Comparison of ENCODE assay signal across 16 cellular contexts in the genomic region with DNA sequence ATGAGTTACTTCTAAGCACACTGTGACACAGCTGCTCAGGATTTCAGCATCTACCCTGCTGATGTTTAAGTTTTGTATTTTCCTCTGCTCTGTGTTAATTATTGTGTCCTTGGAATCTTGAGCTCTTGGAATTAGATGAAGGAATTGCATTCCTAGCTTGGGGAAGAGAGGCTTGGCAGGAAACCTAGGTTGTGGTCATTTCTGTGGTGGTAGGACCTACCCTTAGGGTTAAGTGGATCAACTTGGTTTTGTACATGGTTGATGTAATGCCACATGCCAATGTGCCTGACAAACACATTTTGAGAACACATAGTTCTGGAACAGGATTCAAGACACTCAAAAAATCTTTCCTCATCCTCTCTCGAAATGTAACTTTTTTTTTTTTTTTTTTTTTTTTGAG.
"Had no signal": no experiment of that assay in that cellular context is flagged by ENCODE, and none has a peak within 500 bp of the region (broad histone marks: within the 10 kb centered on the region; RNA-seq: fewer than 3 reads in every experiment).

No MANE protein-coding gene starts in this region.

- ATAC-seq: activated T-cell treated with anti-CD3 and anti-CD28 coated beads, Interleukin-2, amount 50 U/mL, for 72 hours; body of pancreas; left cardiac atrium had no signal

- H3K4me1 Mint-ChIP-seq: activated naive CD4-positive, alpha-beta T cell treated with anti-CD3 and anti-CD28 coated beads, Interleukin-2, amount 50 U/mL, for 24 hours had no signal

- H3K9me3 Mint-ChIP-seq: activated naive CD4-positive, alpha-beta T cell treated with anti-CD3 and anti-CD28 coated beads, Interleukin-2, amount 50 U/mL, for 24 hours had no signal

- H3K36me3 Mint-ChIP-seq: activated naive CD4-positive, alpha-beta T cell treated with anti-CD3 and anti-CD28 coated beads, Interleukin-2, amount 50 U/mL, for 24 hours had no signal

- H3K27me3 ChIP-seq: body of pancreas, colonic mucosa, thyroid gland had no signal

- H3K27ac Mint-ChIP-seq: activated naive CD4-positive, alpha-beta T cell treated with anti-CD3 and anti-CD28 coated beads, Interleukin-2, amount 50 U/mL, for 24 hours; activated T-cell treated with anti-CD3 and anti-CD28 coated beads, Interleukin-2, amount 50 U/mL, for 72 hours; nephron progenitor cell had no signal

- H3K27ac ChIP-seq: body of pancreas, colonic mucosa, thyroid gland had no signal

- H3K4me3 ChIP-seq: body of pancreas, colonic mucosa, thyroid gland had no signal

- DNase-seq: activated CD4-positive, alpha-beta T cell treated with anti-CD3 and anti-CD28 coated beads, Interleukin-2, amount 50 U/mL, for 4 hours; activated effector memory CD4-positive, alpha-beta T cell treated with anti-CD3 and anti-CD28 coated beads, Interleukin-2, amount 50 U/mL, for 16 hours; activated T-cell treated with anti-CD3 and anti-CD28 coated beads, Interleukin-2, amount 50 U/mL, for 72 hours; body of pancreas; caudate nucleus; colonic mucosa; erythroblast; left cardiac atrium; nephron progenitor cell; nucleus accumbens; posterior cingulate gyrus; retina; stimulated activated CD4-positive, alpha-beta T cell treated with anti-CD3 and anti-CD28 coated beads, Interleukin-2, amount 100 ng/mL, for 24 hours; stimulated activated naive CD4-positive, alpha-beta T cell treated with Interleukin-2 at 50 U/mL for 16 hours; thyroid gland had no signal

- H3K4me1 ChIP-seq: body of pancreas, colonic mucosa, thyroid gland had no signal

- H3K9me3 ChIP-seq: body of pancreas, colonic mucosa, thyroid gland had no signal

- H3K36me3 ChIP-seq: colonic mucosa, thyroid gland had no signal

- H3K4me3 Mint-ChIP-seq: activated naive CD4-positive, alpha-beta T cell treated with anti-CD3 and anti-CD28 coated beads, Interleukin-2, amount 50 U/mL, for 24 hours; activated T-cell treated with anti-CD3 and anti-CD28 coated beads, Interleukin-2, amount 50 U/mL, for 72 hours; nephron progenitor cell had no signal
